29 cellular contexts compared by ENCODE assay signal in genomic region chr6:63611560-63611959, GRCh38.
"Had no signal": no experiment of that assay in that cellular context is flagged by ENCODE, and none has a peak within 500 bp of the region (broad histone marks: within the 10 kb centered on the region; RNA-seq: fewer than 3 reads in every experiment).

No MANE protein-coding gene starts in this region.

- DNase-seq: activated CD4-positive, alpha-beta memory T cell treated with anti-CD3 and anti-CD28 coated beads, Interleukin-2, amount 10 ng/mL, durations not matched to agents 7 days and 5 days; activated CD4-positive, alpha-beta T cell treated with anti-CD3 and anti-CD28 coated beads for 1 hour; activated CD4-positive, alpha-beta T cell treated with anti-CD3 and anti-CD28 coated beads for 4 hours; activated CD4-positive, alpha-beta T cell treated with anti-CD3 and anti-CD28 coated beads, Interleukin-2, amount 10 ng/mL, durations not matched to agents 7 days and 5 days; activated CD4-positive, alpha-beta T cell treated with anti-CD3 and anti-CD28 coated beads, Interleukin-2, amount 50 U/mL, for 4 hours; activated effector memory CD4-positive, alpha-beta T cell treated with Interleukin-2 at 50 U/mL for 16 hours; activated gamma-delta T cell treated with Interleukin-2 at 50 U/mL for 16 hours; activated naive CD4-positive, alpha-beta T cell treated with anti-CD3 and anti-CD28 coated beads, Interleukin-2, amount 50 U/mL, for 16 hours; activated naive CD4-positive, alpha-beta T cell treated with Interleukin-2 at 50 U/mL for 16 hours; activated T-cell treated with anti-CD3 and anti-CD28 coated beads, Interleukin-2, amount 50 U/mL, for 4 hours; amniotic stem cell; anterior cingulate cortex; brain microvascular endothelial cell; cortex of kidney; dermis blood vessel endothelial cell; effector CD4-positive, alpha-beta T cell; effector memory CD8-positive, alpha-beta T cell; erythroblast; foreskin keratinocyte; heart right ventricle; T-helper 17 cell had no signal

- H3K79me2 ChIP-seq: hepatocyte had no signal

- H3K4me3 ChIP-seq: esophagus muscularis mucosa, gastroesophageal sphincter, heart right ventricle, hepatocyte had no signal

- H3K36me3 ChIP-seq: brain microvascular endothelial cell, esophagus muscularis mucosa, gastroesophageal sphincter, heart right ventricle had no signal

- H2AFZ ChIP-seq: hepatocyte had no signal

- H3K27me3 ChIP-seq: brain microvascular endothelial cell, esophagus muscularis mucosa, foreskin keratinocyte, gastroesophageal sphincter, heart right ventricle, hepatocyte had no signal

- FAIRE-seq: astrocyte, bronchial epithelial cell had no signal

- H3K4me1 ChIP-seq: esophagus muscularis mucosa, gastroesophageal sphincter, heart right ventricle had no signal

- H3K27ac ChIP-seq: brain microvascular endothelial cell, esophagus muscularis mucosa, foreskin keratinocyte, gastroesophageal sphincter, heart right ventricle, hepatocyte, VCaP had no signal

- ATAC-seq: activated T-cell treated with anti-CD3 and anti-CD28 coated beads, Interleukin-2, amount 50 U/mL, for 4 hours; activated T-helper 17 cell treated with anti-CD3 and anti-CD28 coated beads, Interleukin-2, amount 50 U/mL, for 72 hours; effector memory CD8-positive, alpha-beta T cell; foreskin keratinocyte; gastroesophageal sphincter; heart right ventricle; T-helper 17 cell; WTC11 had no signal

- H3K9me3 ChIP-seq: esophagus muscularis mucosa, gastroesophageal sphincter, heart right ventricle had no signal

- H3K4me2 ChIP-seq: hepatocyte had no signal
